8 cellular contexts compared by ENCODE assay signal in the genomic region with DNA sequence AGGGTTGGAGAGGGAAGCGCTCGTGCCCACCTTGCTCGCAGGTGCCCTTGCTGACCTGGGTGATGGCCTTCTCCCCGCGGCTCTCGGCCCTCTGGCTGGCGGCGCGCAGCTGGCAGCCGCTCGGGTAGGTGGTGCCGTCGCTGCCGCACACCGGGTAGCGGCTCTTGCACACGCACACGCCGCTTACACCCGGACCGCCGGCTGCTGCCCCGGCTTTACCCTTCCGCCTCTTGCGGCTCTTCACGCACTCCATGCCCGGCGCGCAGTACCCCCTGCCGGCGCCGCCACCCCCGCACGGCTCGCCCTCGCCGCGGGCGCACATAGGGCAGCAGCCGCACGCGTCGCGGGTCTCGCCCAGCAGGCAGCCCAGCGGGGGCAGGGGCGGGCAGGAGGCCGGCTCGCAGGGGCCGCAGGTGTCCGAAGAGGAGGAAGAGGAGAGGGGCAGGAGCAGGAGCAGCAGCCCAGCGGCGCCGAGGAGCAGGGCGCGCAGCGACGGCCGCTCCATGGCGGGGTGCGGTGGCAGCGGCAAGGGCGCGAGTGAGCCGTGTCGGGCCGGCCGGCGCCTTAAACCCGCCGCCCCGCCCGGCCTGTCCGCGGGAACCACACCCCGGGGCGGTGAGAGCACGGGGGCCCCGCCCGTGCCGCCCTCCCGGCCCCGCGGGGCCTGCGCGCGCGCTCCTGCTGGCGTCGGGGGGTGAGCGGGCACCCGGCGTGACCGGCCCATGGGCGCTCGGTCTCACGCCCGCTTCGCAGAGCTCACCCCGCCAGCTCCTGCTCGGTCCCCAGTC. TPM values are rescaled to one million over a fixed set of nuclear protein-coding genes. Genes with fewer than 3 reads are reported as not detected.
DNase-seq lines count a peak whose midpoint lies in the region; ATAC-seq and TF ChIP-seq lines count a peak whose summit lies in the region.

TSS of gene IGFBP7 (minus strand) at position 539 of the 788 bp plus-strand sequence. CDS start at position 505, 34 bp downstream.

- WGBS in HUES64, result under 1% methylated on average over 101 of the region's 101 CpGs

- H4K20me1 ChIP-seq in neural progenitor cell (ENCODE audit: low read depth), result no peaks in the 10 kb centered on the region

- H3K27ac ChIP-seq in AG04450 (ENCODE audit: low read depth, low read length) (peak within 1 kb of the TSS; percentile 94), HUES64 (ENCODE audit: low read depth, low read length) (no peak within 1 kb of the TSS), neural progenitor cell (peak within 1 kb of the TSS; percentile 54)

- peaks cover 53% of the 10 kb centered on the region for H3K27me3 Mint-ChIP-seq in activated naive CD8-positive, alpha-beta T cell
- H3K27me3 Mint-ChIP-seq in neural progenitor cell (ENCODE audit: insufficient read depth, low read depth), result peaks cover 30% of the 10 kb centered on the region

- CTCF ChIA-PET in AG04450 (lab: Charles Lee), result interaction anchor here (1.2 to 3.6 kb wide), 2 partner anchors 29 to 53 kb away, joined by 4 to 19 read pairs; no protein-coding TSS in a partner anchor

- POLR2A ChIA-PET in AG04450 (lab: Yijun Ruan, JAX), result interaction anchor here (1.0 to 4.2 kb wide), 6 partner anchors 8 to 91 kb away, joined by 3 to 24 read pairs (median 6); no protein-coding TSS in a partner anchor

- H3K79me2 ChIP-seq in neural progenitor cell (ENCODE audit: low read depth), result no peaks in the 10 kb centered on the region

- H2AFZ ChIP-seq in neural progenitor cell (replicated peaks), result peak within 1 kb of the TSS; percentile 95

- peak within 1 kb of the TSS; percentile 75 for H3K4me3 ChIP-seq in AG04450 (ENCODE audit: low read depth, low read length)
- peak within 1 kb of the TSS; percentile 48 for H3K4me3 ChIP-seq in HUES64 (ENCODE audit: low read length)
- peak within 1 kb of the TSS; percentile 58 for H3K4me3 ChIP-seq in neural progenitor cell

- no peak within 1 kb of the TSS for H3K27ac Mint-ChIP-seq in activated naive CD8-positive, alpha-beta T cell
- peak within 1 kb of the TSS; percentile 99 for H3K27ac Mint-ChIP-seq in neural progenitor cell

- no peaks in the 10 kb centered on the region for H3K9me3 Mint-ChIP-seq in activated naive CD8-positive, alpha-beta T cell (ENCODE audit: low read depth)
- peaks cover 8% of the 10 kb centered on the region for H3K9me3 Mint-ChIP-seq in neural progenitor cell

- no peaks in the 10 kb centered on the region for H3K36me3 Mint-ChIP-seq in activated naive CD8-positive, alpha-beta T cell
- peaks cover 2% of the 10 kb centered on the region for H3K36me3 Mint-ChIP-seq in neural progenitor cell

- H3K9me3 ChIP-seq in AG04450 (ENCODE audit: control insufficient read depth, insufficient read depth, low read length) (no peaks in the 10 kb centered on the region; the same call in none of the 2 replicates), HUES64 (ENCODE audit: insufficient read depth, low read depth, low read length) (no peaks in the 10 kb centered on the region), neural progenitor cell (ENCODE audit: low read depth) (no peaks in the 10 kb centered on the region)

- H3F3A ChIP-seq in neural progenitor cell (ENCODE audit: low read depth), result peaks cover 21% of the 10 kb centered on the region

- ATAC-seq in GM18520 (IDR thresholded peaks at IDR 0.05; ENCODE audit: unreplicated experiment) (peak; percentile 17), GM19328 (IDR thresholded peaks at IDR 0.05; ENCODE audit: unreplicated experiment) (no peak)

- peak within 1 kb of the TSS; percentile 89 for H3K4me3 Mint-ChIP-seq in activated naive CD8-positive, alpha-beta T cell
- H3K4me3 Mint-ChIP-seq in neural progenitor cell, result peak within 1 kb of the TSS; percentile 90

- H3K4me1 Mint-ChIP-seq in activated naive CD8-positive, alpha-beta T cell (ENCODE audit: low read depth), result peaks cover 14% of the 10 kb centered on the region
- peaks cover 31% of the 10 kb centered on the region for H3K4me1 Mint-ChIP-seq in neural progenitor cell

- H3K9ac ChIP-seq in HUES64 (ENCODE audit: low read depth, low read length) (peak within 1 kb of the TSS; percentile 45; the same call in 1 of the 2 replicates), neural progenitor cell (no peak within 1 kb of the TSS)

- no peak for DNase-seq in AG04450 (ENCODE audit: low read depth, low spot score)
- DNase-seq in glomerular visceral epithelial cell (ENCODE audit: extremely low spot score), result peak; percentile 83
- peak; percentile 54 for DNase-seq in neural progenitor cell (ENCODE audit: low spot score)
- no peak for DNase-seq in NCI-H446 (lab: John Stamatoyannopoulos, UW)

- H3K4me1 ChIP-seq in HUES64 (ENCODE audit: insufficient read depth, low read length) (peaks cover 9% of the 10 kb centered on the region), neural progenitor cell (peaks cover 16% of the 10 kb centered on the region)

- peak within 1 kb of the TSS; percentile 78 for H3K4me2 ChIP-seq in neural progenitor cell

- no peaks in the 10 kb centered on the region for H3K27me3 ChIP-seq in AG04450 (ENCODE audit: control insufficient read depth, insufficient read depth, low read length)
- peaks cover 67% of the 10 kb centered on the region for H3K27me3 ChIP-seq in HUES64 (ENCODE audit: insufficient read depth, low read length)
- H3K27me3 ChIP-seq in neural progenitor cell, result peaks cover 52% of the 10 kb centered on the region

- TF ChIP-seq CTCF in AG04450 (IDR thresholded peaks at IDR 0.05; ENCODE audit: low read depth, low read length), result no peak
- no peak for TF ChIP-seq CTCF in neural progenitor cell (IDR thresholded peaks at IDR 0.05)

- no peaks in the 10 kb centered on the region for H3K36me3 ChIP-seq in HUES64 (ENCODE audit: insufficient read depth, low read length)
- H3K36me3 ChIP-seq in neural progenitor cell, result no peaks in the 10 kb centered on the region

RNA-seq across cellular contexts. Expression of gene IGFBP7, which starts in this region (rescaled TPM):
- polyA plus RNA-seq in AG04450 (2011; rRNA removed), result 610 and 655 TPM in 2 replicates
- 54.8 and 57.3 TPM in 2 replicates for polyA minus RNA-seq in AG04450 (2011; rRNA and poly(A)+ RNA removed)
- polyA plus RNA-seq in HUES64 (2013, experiment 1 of 2), result 7.2 TPM
- polyA plus RNA-seq in HUES64 (2013, experiment 2 of 2), result 9.7 TPM
- total RNA-seq in neural progenitor cell (ENCODE audit: low replicate concordance), result 0.86 and 1.5 TPM in 2 replicates

Comparison
In these comparisons a context has a peak if more than half of its experiments do, and no peak if none do; other contexts are left out.
1. DNase-seq: peak in glomerular visceral epithelial cell (single experiment) and neural progenitor cell (single experiment); none in AG04450 (single experiment) and NCI-H446 (0 of 2).
2. Peak in every context shown above with its lines, with median percentiles within 50 percentile points of each other: H3K4me3 ChIP-seq.